ENCODE assay signal across 2 cellular contexts in the genomic region with DNA sequence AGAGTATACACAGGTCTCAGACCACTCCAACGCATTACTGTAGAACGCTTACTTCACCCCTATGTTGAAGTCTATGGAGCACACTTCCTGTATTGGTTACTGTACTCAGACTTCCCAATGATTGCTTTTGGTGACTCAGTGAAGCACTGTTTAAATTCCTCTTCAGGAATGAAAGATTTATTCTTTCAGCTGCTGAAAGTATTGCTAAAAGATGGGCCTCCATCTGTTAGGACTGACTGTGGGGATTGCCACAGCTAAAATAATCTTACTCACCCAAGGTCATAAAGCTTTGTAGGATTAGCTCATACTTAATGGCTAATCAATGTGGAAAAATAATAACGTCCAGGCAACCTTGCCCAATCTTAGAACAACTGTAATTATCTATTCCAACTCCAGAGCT.
TF ChIP-seq lines count a peak whose summit lies in the region.

No MANE protein-coding gene starts in this region.

TF ChIP-seq in HCT116, 20 proteins besides CTCF, POLR2A, EP300 and RAD21:
- TF ChIP-seq SIN3A (IDR thresholded peaks at IDR 0.05; ENCODE audit: low read depth): no peak
- peak; percentile 25; the same call in 1 of the 2 replicates for TF ChIP-seq JUND (IDR thresholded peaks at IDR 0.05)
- peak; percentile 41; the same call in 1 of the 2 replicates for TF ChIP-seq FOSL1 (IDR thresholded peaks at IDR 0.05; ENCODE audit: low read depth)
- TF ChIP-seq ZFX (IDR thresholded peaks at IDR 0.05): no peak
- TF ChIP-seq EGR1 (IDR thresholded peaks at IDR 0.05; ENCODE audit: low read depth): no peak
- TF ChIP-seq, protein P1, sequence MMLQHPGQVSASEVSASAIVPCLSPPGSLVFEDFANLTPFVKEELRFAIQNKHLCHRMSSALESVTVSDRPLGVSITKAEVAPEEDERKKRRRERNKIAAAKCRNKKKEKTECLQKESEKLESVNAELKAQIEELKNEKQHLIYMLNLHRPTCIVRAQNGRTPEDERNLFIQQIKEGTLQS (IDR thresholded peaks at IDR 0.05): no peak
- no peak for TF ChIP-seq YY1 (IDR thresholded peaks at IDR 0.05; ENCODE audit: extremely low read depth, insufficient replicate concordance, low read depth, low read length)
- no peak for TF ChIP-seq EZH2 (IDR thresholded peaks at IDR 0.05)
- TF ChIP-seq, protein P2, sequence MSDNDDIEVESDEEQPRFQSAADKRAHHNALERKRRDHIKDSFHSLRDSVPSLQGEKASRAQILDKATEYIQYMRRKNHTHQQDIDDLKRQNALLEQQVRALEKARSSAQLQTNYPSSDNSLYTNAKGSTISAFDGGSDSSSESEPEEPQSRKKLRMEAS (IDR thresholded peaks at IDR 0.05): no peak
- TF ChIP-seq TCF7L2 (IDR thresholded peaks at IDR 0.05; ENCODE audit: borderline replicate concordance, extremely low read depth, insufficient read depth, insufficient read length): no peak
- TF ChIP-seq POLR2AphosphoS5 (IDR thresholded peaks at IDR 0.05; ENCODE audit: low read depth, low read length): no peak
- no peak for TF ChIP-seq ZNF274 (IDR thresholded peaks at IDR 0.05; ENCODE audit: low read depth, low read length)
- TF ChIP-seq SRF (IDR thresholded peaks at IDR 0.05; ENCODE audit: low read depth): no peak
- peak; percentile 38; the same call in 1 of the 2 replicates for TF ChIP-seq SP1 (IDR thresholded peaks at IDR 0.05; ENCODE audit: low read depth)
- TF ChIP-seq CEBPB (IDR thresholded peaks at IDR 0.05; ENCODE audit: low read depth): no peak
- TF ChIP-seq, protein P3, sequence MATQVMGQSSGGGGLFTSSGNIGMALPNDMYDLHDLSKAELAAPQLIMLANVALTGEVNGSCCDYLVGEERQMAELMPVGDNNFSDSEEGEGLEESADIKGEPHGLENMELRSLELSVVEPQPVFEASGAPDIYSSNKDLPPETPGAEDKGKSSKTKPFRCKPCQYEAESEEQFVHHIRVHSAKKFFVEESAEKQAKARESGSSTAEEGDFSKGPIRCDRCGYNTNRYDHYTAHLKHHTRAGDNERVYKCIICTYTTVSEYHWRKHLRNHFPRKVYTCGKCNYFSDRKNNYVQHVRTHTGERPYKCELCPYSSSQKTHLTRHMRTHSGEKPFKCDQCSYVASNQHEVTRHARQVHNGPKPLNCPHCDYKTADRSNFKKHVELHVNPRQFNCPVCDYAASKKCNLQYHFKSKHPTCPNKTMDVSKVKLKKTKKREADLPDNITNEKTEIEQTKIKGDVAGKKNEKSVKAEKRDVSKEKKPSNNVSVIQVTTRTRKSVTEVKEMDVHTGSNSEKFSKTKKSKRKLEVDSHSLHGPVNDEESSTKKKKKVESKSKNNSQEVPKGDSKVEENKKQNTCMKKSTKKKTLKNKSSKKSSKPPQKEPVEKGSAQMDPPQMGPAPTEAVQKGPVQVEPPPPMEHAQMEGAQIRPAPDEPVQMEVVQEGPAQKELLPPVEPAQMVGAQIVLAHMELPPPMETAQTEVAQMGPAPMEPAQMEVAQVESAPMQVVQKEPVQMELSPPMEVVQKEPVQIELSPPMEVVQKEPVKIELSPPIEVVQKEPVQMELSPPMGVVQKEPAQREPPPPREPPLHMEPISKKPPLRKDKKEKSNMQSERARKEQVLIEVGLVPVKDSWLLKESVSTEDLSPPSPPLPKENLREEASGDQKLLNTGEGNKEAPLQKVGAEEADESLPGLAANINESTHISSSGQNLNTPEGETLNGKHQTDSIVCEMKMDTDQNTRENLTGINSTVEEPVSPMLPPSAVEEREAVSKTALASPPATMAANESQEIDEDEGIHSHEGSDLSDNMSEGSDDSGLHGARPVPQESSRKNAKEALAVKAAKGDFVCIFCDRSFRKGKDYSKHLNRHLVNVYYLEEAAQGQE (IDR thresholded peaks at IDR 0.05; ENCODE audit: low read depth): no peak
- TF ChIP-seq, protein P4, sequence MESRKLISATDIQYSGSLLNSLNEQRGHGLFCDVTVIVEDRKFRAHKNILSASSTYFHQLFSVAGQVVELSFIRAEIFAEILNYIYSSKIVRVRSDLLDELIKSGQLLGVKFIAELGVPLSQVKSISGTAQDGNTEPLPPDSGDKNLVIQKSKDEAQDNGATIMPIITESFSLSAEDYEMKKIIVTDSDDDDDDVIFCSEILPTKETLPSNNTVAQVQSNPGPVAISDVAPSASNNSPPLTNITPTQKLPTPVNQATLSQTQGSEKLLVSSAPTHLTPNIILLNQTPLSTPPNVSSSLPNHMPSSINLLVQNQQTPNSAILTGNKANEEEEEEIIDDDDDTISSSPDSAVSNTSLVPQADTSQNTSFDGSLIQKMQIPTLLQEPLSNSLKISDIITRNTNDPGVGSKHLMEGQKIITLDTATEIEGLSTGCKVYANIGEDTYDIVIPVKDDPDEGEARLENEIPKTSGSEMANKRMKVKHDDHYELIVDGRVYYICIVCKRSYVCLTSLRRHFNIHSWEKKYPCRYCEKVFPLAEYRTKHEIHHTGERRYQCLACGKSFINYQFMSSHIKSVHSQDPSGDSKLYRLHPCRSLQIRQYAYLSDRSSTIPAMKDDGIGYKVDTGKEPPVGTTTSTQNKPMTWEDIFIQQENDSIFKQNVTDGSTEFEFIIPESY (IDR thresholded peaks at IDR 0.05; ENCODE audit: extremely low read depth, insufficient replicate concordance, low read length): no peak
- TF ChIP-seq ELF1 (IDR thresholded peaks at IDR 0.05; ENCODE audit: borderline replicate concordance, low read depth): peak; percentile 34; the same call in 1 of the 2 replicates
- TF ChIP-seq CBX3 (IDR thresholded peaks at IDR 0.05; ENCODE audit: low read depth): 0 out of 2 replicates have a peak, but pooled peaks have one; percentile 21

TF ChIP-seq in SK-N-SH treated with all-trans-retinoic acid at 6 μM for 48 hours, 23 proteins besides CTCF, POLR2A, EP300 and RAD21 (continued from another document):
- TF ChIP-seq ARNTL (CRISPR knock-in tag; IDR thresholded peaks at IDR 0.05; ENCODE audit: borderline replicate concordance, low read depth): no peak
- no peak for TF ChIP-seq GLIS3 (CRISPR knock-in tag; IDR thresholded peaks at IDR 0.05)
- no peak for TF ChIP-seq SNAI2 (CRISPR knock-in tag; IDR thresholded peaks at IDR 0.05)
- TF ChIP-seq, protein P5, sequence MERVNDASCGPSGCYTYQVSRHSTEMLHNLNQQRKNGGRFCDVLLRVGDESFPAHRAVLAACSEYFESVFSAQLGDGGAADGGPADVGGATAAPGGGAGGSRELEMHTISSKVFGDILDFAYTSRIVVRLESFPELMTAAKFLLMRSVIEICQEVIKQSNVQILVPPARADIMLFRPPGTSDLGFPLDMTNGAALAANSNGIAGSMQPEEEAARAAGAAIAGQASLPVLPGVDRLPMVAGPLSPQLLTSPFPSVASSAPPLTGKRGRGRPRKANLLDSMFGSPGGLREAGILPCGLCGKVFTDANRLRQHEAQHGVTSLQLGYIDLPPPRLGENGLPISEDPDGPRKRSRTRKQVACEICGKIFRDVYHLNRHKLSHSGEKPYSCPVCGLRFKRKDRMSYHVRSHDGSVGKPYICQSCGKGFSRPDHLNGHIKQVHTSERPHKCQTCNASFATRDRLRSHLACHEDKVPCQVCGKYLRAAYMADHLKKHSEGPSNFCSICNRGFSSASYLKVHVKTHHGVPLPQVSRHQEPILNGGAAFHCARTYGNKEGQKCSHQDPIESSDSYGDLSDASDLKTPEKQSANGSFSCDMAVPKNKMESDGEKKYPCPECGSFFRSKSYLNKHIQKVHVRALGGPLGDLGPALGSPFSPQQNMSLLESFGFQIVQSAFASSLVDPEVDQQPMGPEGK (CRISPR knock-in tag; IDR thresholded peaks at IDR 0.05; ENCODE audit: borderline replicate concordance): no peak
- TF ChIP-seq RARB (CRISPR knock-in tag; IDR thresholded peaks at IDR 0.05): no peak
- TF ChIP-seq ZFP30 (CRISPR knock-in tag; IDR thresholded peaks at IDR 0.05): no peak
TF ChIP-seq in SK-N-SH treated with all-trans-retinoic acid at 6 μM for 48 hours: peak in this region for 0.
